In the genomic region with DNA sequence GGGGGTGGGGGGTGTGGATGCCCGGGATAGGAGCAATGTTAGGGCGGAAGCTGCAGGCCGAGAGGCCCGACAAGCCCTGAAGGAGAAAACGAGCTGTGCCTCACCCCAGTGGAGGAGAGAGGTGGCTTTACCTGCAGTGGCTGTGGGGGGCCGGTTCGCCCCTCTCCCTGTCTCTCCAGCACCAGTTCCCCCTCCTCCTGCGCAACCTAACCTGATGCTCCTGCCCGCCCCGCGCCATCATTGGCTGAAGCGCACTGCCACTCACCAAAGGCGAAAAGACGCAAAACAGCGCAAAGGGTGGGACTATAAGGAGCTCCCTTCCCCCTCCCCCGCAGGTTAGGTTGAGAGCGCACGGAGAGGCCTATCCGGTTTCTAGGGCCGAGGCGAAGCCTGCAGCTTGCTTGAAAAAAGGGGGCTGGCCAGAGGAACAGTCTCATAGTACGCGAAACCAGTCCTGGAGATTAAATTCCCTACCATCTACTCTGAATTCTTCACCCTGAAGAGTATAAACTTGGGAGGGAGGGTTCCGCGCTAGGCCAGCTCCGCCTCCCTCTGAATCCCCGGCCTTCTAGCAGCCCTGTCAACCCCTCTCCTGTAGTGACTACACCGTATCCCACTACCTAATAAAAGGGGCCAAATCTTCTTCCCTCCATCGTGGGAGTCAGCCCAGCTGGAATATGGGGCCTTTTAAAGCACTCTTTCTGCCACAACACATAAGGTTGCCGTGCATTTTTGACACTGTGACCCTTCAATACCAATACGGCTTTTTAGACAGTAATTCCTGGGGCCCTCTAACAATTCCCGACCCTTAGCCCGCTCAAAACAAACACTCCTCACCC, we compare ENCODE assay signal across 1 cellular context.
A peak's percentile ranks its signal among the peaks of the same experiment; 100 is the strongest.
TF ChIP-seq lines count a peak whose summit lies in the region.

No MANE protein-coding gene starts in this region.

TF ChIP-seq in K562, 482 proteins besides CTCF, POLR2A, EP300 and RAD21 (continued from another document):
- TF ChIP-seq, protein P1, sequence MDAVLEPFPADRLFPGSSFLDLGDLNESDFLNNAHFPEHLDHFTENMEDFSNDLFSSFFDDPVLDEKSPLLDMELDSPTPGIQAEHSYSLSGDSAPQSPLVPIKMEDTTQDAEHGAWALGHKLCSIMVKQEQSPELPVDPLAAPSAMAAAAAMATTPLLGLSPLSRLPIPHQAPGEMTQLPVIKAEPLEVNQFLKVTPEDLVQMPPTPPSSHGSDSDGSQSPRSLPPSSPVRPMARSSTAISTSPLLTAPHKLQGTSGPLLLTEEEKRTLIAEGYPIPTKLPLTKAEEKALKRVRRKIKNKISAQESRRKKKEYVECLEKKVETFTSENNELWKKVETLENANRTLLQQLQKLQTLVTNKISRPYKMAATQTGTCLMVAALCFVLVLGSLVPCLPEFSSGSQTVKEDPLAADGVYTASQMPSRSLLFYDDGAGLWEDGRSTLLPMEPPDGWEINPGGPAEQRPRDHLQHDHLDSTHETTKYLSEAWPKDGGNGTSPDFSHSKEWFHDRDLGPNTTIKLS (IDR thresholded peaks at IDR 0.05; ENCODE audit: borderline replicate concordance, low read depth), result no peak
- TF ChIP-seq ZNF347 (CRISPR knock-in tag; IDR thresholded peaks at IDR 0.05; ENCODE audit: low read depth), result no peak
- TF ChIP-seq MAFK (IDR thresholded peaks at IDR 0.05; ENCODE audit: low read length), result no peak
- no peak for TF ChIP-seq ZNF696 (CRISPR knock-in tag; conservative IDR thresholded peaks at IDR 0.05)
- TF ChIP-seq NFRKB (IDR thresholded peaks at IDR 0.05; ENCODE audit: low read depth), result peak; percentile 44; the same call in 1 of the 2 replicates
- no peak for TF ChIP-seq EHMT2 (IDR thresholded peaks at IDR 0.05)
- no peak for TF ChIP-seq ZNF263 (CRISPR knock-in tag; IDR thresholded peaks at IDR 0.05; ENCODE audit: borderline replicate concordance)
- TF ChIP-seq C11orf30 (IDR thresholded peaks at IDR 0.05; ENCODE audit: low read depth), result 0 out of 2 replicates have a peak, but pooled peaks have one; percentile 5
- no peak for TF ChIP-seq RNF219 (CRISPR knock-in tag; IDR thresholded peaks at IDR 0.05)
- no peak for TF ChIP-seq HNRNPK (IDR thresholded peaks at IDR 0.05; ENCODE audit: low read depth, low read length, poor library complexity, severe bottlenecking)
- no peak for TF ChIP-seq STAT5B (CRISPR knock-in tag; IDR thresholded peaks at IDR 0.05)
- no peak for TF ChIP-seq MGA (IDR thresholded peaks at IDR 0.05)
- TF ChIP-seq SIX5 (IDR thresholded peaks at IDR 0.05; ENCODE audit: borderline replicate concordance in 1 of 2, insufficient read depth in 1 of 2, low read depth in 1 of 2, low read length in 2 of 2), result no peak
- TF ChIP-seq, protein P2, sequence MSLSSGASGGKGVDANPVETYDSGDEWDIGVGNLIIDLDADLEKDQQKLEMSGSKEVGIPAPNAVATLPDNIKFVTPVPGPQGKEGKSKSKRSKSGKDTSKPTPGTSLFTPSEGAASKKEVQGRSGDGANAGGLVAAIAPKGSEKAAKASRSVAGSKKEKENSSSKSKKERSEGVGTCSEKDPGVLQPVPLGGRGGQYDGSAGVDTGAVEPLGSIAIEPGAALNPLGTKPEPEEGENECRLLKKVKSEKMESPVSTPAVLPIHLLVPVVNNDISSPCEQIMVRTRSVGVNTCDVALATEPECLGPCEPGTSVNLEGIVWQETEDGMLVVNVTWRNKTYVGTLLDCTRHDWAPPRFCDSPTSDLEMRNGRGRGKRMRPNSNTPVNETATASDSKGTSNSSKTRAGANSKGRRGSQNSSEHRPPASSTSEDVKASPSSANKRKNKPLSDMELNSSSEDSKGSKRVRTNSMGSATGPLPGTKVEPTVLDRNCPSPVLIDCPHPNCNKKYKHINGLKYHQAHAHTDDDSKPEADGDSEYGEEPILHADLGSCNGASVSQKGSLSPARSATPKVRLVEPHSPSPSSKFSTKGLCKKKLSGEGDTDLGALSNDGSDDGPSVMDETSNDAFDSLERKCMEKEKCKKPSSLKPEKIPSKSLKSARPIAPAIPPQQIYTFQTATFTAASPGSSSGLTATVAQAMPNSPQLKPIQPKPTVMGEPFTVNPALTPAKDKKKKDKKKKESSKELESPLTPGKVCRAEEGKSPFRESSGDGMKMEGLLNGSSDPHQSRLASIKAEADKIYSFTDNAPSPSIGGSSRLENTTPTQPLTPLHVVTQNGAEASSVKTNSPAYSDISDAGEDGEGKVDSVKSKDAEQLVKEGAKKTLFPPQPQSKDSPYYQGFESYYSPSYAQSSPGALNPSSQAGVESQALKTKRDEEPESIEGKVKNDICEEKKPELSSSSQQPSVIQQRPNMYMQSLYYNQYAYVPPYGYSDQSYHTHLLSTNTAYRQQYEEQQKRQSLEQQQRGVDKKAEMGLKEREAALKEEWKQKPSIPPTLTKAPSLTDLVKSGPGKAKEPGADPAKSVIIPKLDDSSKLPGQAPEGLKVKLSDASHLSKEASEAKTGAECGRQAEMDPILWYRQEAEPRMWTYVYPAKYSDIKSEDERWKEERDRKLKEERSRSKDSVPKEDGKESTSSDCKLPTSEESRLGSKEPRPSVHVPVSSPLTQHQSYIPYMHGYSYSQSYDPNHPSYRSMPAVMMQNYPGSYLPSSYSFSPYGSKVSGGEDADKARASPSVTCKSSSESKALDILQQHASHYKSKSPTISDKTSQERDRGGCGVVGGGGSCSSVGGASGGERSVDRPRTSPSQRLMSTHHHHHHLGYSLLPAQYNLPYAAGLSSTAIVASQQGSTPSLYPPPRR (CRISPR knock-in tag; IDR thresholded peaks at IDR 0.05; ENCODE audit: borderline replicate concordance), result no peak
- 0 out of 2 replicates have a peak, but pooled peaks have one; percentile 27 for TF ChIP-seq RB1 (IDR thresholded peaks at IDR 0.05; ENCODE audit: low read depth)
- TF ChIP-seq ZNF444 (CRISPR knock-in tag; IDR thresholded peaks at IDR 0.05), result peak; percentile 90
- TF ChIP-seq ELF1 (tag; IDR thresholded peaks at IDR 0.05), result no peak; the same call in 1 of the 2 replicates
- TF ChIP-seq, protein P3, sequence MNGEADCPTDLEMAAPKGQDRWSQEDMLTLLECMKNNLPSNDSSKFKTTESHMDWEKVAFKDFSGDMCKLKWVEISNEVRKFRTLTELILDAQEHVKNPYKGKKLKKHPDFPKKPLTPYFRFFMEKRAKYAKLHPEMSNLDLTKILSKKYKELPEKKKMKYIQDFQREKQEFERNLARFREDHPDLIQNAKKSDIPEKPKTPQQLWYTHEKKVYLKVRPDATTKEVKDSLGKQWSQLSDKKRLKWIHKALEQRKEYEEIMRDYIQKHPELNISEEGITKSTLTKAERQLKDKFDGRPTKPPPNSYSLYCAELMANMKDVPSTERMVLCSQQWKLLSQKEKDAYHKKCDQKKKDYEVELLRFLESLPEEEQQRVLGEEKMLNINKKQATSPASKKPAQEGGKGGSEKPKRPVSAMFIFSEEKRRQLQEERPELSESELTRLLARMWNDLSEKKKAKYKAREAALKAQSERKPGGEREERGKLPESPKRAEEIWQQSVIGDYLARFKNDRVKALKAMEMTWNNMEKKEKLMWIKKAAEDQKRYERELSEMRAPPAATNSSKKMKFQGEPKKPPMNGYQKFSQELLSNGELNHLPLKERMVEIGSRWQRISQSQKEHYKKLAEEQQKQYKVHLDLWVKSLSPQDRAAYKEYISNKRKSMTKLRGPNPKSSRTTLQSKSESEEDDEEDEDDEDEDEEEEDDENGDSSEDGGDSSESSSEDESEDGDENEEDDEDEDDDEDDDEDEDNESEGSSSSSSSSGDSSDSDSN (IDR thresholded peaks at IDR 0.05; ENCODE audit: borderline replicate concordance in 1 of 2, low read depth in 2 of 2, low read length in 2 of 2), result no peak; a peak in 1 of 4 replicates
